Comparison of ENCODE assay signal across 18 cellular contexts in genomic region chr19:39449116-39449797, GRCh38. TPM values are rescaled to one million over a fixed set of nuclear protein-coding genes. Genes with fewer than 3 reads are reported as not detected.
DNase-seq lines count a peak whose midpoint lies in the region; ATAC-seq and TF ChIP-seq lines count a peak whose summit lies in the region.
"Had no signal": no experiment of that assay in that cellular context is flagged by ENCODE, and none has a peak within 500 bp of the region (broad histone marks: within the 10 kb centered on the region; RNA-seq: fewer than 3 reads in every experiment).

No MANE protein-coding gene starts in this region.

- H3K4me3 Mint-ChIP-seq in MCF 10A (ENCODE audit: unreplicated experiment) (no peak overlapping the region), WTC11 (no peak overlapping the region), endodermal cell (no peak overlapping the region), type B pancreatic cell (no peak overlapping the region)

- H3K9ac ChIP-seq in endodermal cell (ENCODE audit: extremely low read depth, low read length, poor library complexity, severe bottlenecking): no peak overlapping the region

- intact Hi-C loops in MCF 10A (cut with micrococcal nuclease) (no loop called here), breast epithelium (cut with DNase I; ENCODE audit: low total_unique reads) (no loop called here), uterus (cut with DNase I; ENCODE audit: low total_unique reads) (no loop called here)

- TF ChIP-seq CTCF in MCF 10A (IDR thresholded peaks at IDR 0.05; ENCODE audit: unreplicated experiment): no peak
- TF ChIP-seq CTCF in breast epithelium (IDR thresholded peaks at IDR 0.05): no peak
- no peak for TF ChIP-seq CTCF in WTC11 (IDR thresholded peaks at IDR 0.05)
- no peak for TF ChIP-seq CTCF in endodermal cell (conservative IDR thresholded peaks at IDR 0.05)
- no peak for TF ChIP-seq CTCF in type B pancreatic cell (conservative IDR thresholded peaks at IDR 0.05)
- no peak for TF ChIP-seq CTCF in uterus (IDR thresholded peaks at IDR 0.05)
- no peak for TF ChIP-seq CTCF in coronary artery (IDR thresholded peaks at IDR 0.05)

- no peaks in the 10 kb centered on the region for H3K9me3 ChIP-seq in breast epithelium
- no peaks in the 10 kb centered on the region for H3K9me3 ChIP-seq in endodermal cell (ENCODE audit: control insufficient read depth, low read length)
- no peaks in the 10 kb centered on the region for H3K9me3 ChIP-seq in uterus
- H3K9me3 ChIP-seq: Peyer's patch had no signal

- BruUV-seq in MCF 10A (replicated peaks; lab: Mats Ljungman, UMichigan): no TSS peak

- peaks cover 10 to 22% of the 10 kb centered on the region in 2 donors for H3K4me1 ChIP-seq in breast epithelium
- no peaks in the 10 kb centered on the region for H3K4me1 ChIP-seq in endodermal cell (ENCODE audit: control insufficient read depth, insufficient read depth, low read length)
- H3K4me1 ChIP-seq in uterus: peaks cover 0 to 8% of the 10 kb centered on the region in 2 donors

- H3K27me3 ChIP-seq in breast epithelium (no peaks in the 10 kb centered on the region), endodermal cell (ENCODE audit: control insufficient read depth, insufficient read depth, low read length, poor library complexity, severe bottlenecking) (no peaks in the 10 kb centered on the region), uterus (no peaks in the 10 kb centered on the region)
- H3K27me3 ChIP-seq: Peyer's patch had no signal

- H3K4me1 Mint-ChIP-seq in MCF 10A (ENCODE audit: insufficient read depth, unreplicated experiment): peaks cover 41% of the 10 kb centered on the region
- H3K4me1 Mint-ChIP-seq in WTC11: peaks cover 19% of the 10 kb centered on the region
- H3K4me1 Mint-ChIP-seq in endodermal cell: peaks cover 10% of the 10 kb centered on the region
- peaks cover 28% of the 10 kb centered on the region for H3K4me1 Mint-ChIP-seq in type B pancreatic cell (ENCODE audit: unreplicated experiment)

- H3K4me3 ChIP-seq in breast epithelium (no peak overlapping the region), endodermal cell (ENCODE audit: low read length) (no peak overlapping the region), uterus (no peak overlapping the region), coronary artery (no peak overlapping the region)
- H3K4me3 ChIP-seq: skin epidermis had no signal

- no peak for TF ChIP-seq POLR2A in breast epithelium (IDR thresholded peaks at IDR 0.05)
- TF ChIP-seq POLR2A in uterus (IDR thresholded peaks at IDR 0.05): no peak

- POLR2A ChIA-PET in MCF 10A (lab: Yijun Ruan, JAX) (interaction anchor here (1.0 kb wide), 1 partner anchor 58 kb away, joined by 4 read pairs; the partner anchor contains the start of genes MED29 and PAF1), WTC11 (lab: Charles Lee) (interaction anchor here (0.6 kb wide), 1 partner anchor 14 kb away, joined by 3 read pairs; no protein-coding TSS in a partner anchor)

- H3K27ac Mint-ChIP-seq in MCF 10A (ENCODE audit: low read depth, unreplicated experiment) (peak overlapping the region; percentile 61), WTC11 (peak overlapping the region; percentile 91), endodermal cell (peak overlapping the region; percentile 68), type B pancreatic cell (peak overlapping the region; percentile 12)

- H3K36me3 Mint-ChIP-seq in MCF 10A (ENCODE audit: insufficient read depth, unreplicated experiment): peaks cover 71% of the 10 kb centered on the region
- peaks cover 57% of the 10 kb centered on the region for H3K36me3 Mint-ChIP-seq in WTC11
- H3K36me3 Mint-ChIP-seq in endodermal cell (ENCODE audit: low read depth): peaks cover 56% of the 10 kb centered on the region
- H3K36me3 Mint-ChIP-seq in type B pancreatic cell: peaks cover 29% of the 10 kb centered on the region

- no peaks in the 10 kb centered on the region for H3K9me3 Mint-ChIP-seq in MCF 10A (ENCODE audit: unreplicated experiment)
- no peaks in the 10 kb centered on the region for H3K9me3 Mint-ChIP-seq in WTC11
- H3K9me3 Mint-ChIP-seq in endodermal cell: no peaks in the 10 kb centered on the region
- H3K9me3 Mint-ChIP-seq in type B pancreatic cell: no peaks in the 10 kb centered on the region

- WGBS in endodermal cell (ENCODE audit: insufficient coverage in 1 of 2, insufficient read length in 1 of 2), 2 experiments: 94% methylated on average over 8 of the region's 8 CpGs

- CTCF ChIA-PET in MCF 10A (lab: Yijun Ruan, JAX) (interaction anchor here (1.0 kb wide), 1 partner anchor 26 kb away, joined by 3 read pairs; no protein-coding TSS in a partner anchor), WTC11 (lab: Charles Lee) (interaction anchor here (1.4 kb wide), 1 partner anchor 25 kb away, joined by 4 read pairs; no protein-coding TSS in a partner anchor)

- no peak overlapping the region for H3K27ac ChIP-seq in breast epithelium
- no peak overlapping the region for H3K27ac ChIP-seq in endodermal cell (ENCODE audit: low read depth, low read length)
- no peak overlapping the region for H3K27ac ChIP-seq in uterus
- H3K27ac ChIP-seq in coronary artery: no peak overlapping the region

- H3K27me3 Mint-ChIP-seq in MCF 10A (ENCODE audit: insufficient read depth, unreplicated experiment) (no peaks in the 10 kb centered on the region), WTC11 (ENCODE audit: low read depth) (no peaks in the 10 kb centered on the region), endodermal cell (ENCODE audit: insufficient read depth) (no peaks in the 10 kb centered on the region), type B pancreatic cell (no peaks in the 10 kb centered on the region)

- DNase-seq in MCF 10A (ENCODE audit: unreplicated experiment) (no peak), breast epithelium (ENCODE audit: low spot score in 2 of 2) (no peak), WTC11 (ENCODE audit: low spot score) (no peak), endodermal cell (no peak), type B pancreatic cell (ENCODE audit: extremely low spot score, unreplicated experiment) (no peak), uterus (no peak), coronary artery (ENCODE audit: low spot score) (no peak), Kasumi-1 (lab: John Stamatoyannopoulos, UW) (no peak)
- DNase-seq: activated CD4-positive, alpha-beta T cell treated with anti-CD3 and anti-CD28 coated beads for 1 hour; activated gamma-delta T cell treated with Interleukin-2 at 50 U/mL for 16 hours; caudate nucleus; HCEC 1CT; mesenchymal stem cell; NCI-H187; NCI-H524 treated with DMSO at 0.1 percent for 48 hours; occipital lobe had no signal

- no peak for ATAC-seq in WTC11

- no peaks in the 10 kb centered on the region for H3K36me3 ChIP-seq in breast epithelium
- H3K36me3 ChIP-seq in endodermal cell (ENCODE audit: control insufficient read depth, insufficient read depth, low read length): peaks cover 48% of the 10 kb centered on the region
- H3K36me3 ChIP-seq in uterus: no peaks in the 10 kb centered on the region

RNA-seq across cellular contexts. Expression of gene SUPT5H, which starts 3.9 kb away (rescaled TPM):
- 122 and 165 TPM in 2 replicates for total RNA-seq in MCF 10A (2022)
- total RNA-seq in breast epithelium: 100 to 1,000 TPM in 2 of 3 donors, 10 to 100 TPM in 1; 74.3 to 115 (median 103) TPM
- total RNA-seq in WTC11 (2021): 109 to 135 TPM (median 110 TPM) in 3 replicates
- total RNA-seq in endodermal cell: 100 to 1,000 TPM; 130 to 139 TPM
- polyA plus RNA-seq in endodermal cell (2013, experiment 1 of 2): 97.6 TPM
- polyA plus RNA-seq in endodermal cell (2013, experiment 2 of 2): 85.8 TPM
- total RNA-seq in type B pancreatic cell (ENCODE audit: low replicate concordance): 142 and 144 TPM in 2 replicates
- total RNA-seq in uterus: 100 to 1,000 TPM in 1 of 4 donors, 10 to 100 TPM in 3; 11.8 to 119 (median 40.0) TPM

RNA-seq across cellular contexts. Expression of gene RPS16, which starts 13.5 kb away (rescaled TPM):
- total RNA-seq in MCF 10A (2022) (2,837 and 2,909 TPM in 2 replicates), breast epithelium (1,000 to 10,000 TPM; 1,681 to 3,245 (median 1,756) TPM), WTC11 (2021) (2,962 to 3,158 TPM (median 2,999 TPM) in 3 replicates), endodermal cell (1,000 to 10,000 TPM; 1,674 to 1,990 TPM), type B pancreatic cell (ENCODE audit: low replicate concordance) (2,174 and 2,175 TPM in 2 replicates), uterus (1,000 to 10,000 TPM in 3 of 4 donors, 10 to 100 TPM in 1; 50.5 to 6,434 (median 2,757) TPM)
- 2,268 TPM for polyA plus RNA-seq in endodermal cell (2013, experiment 1 of 2)
- polyA plus RNA-seq in endodermal cell (2013, experiment 2 of 2): 2,119 TPM

RNA-seq across cellular contexts. Expression of gene TIMM50, which starts 31.4 kb away (rescaled TPM):
- total RNA-seq in MCF 10A (2022) (71.2 and 94.2 TPM in 2 replicates), breast epithelium (10 to 100 TPM; 39.4 to 45.6 (median 41.1) TPM), WTC11 (2021) (136 to 154 TPM (median 137 TPM) in 3 replicates), endodermal cell (10 to 100 TPM; 87.8 to 94.6 TPM), type B pancreatic cell (ENCODE audit: low replicate concordance) (63.6 and 82.2 TPM in 2 replicates), uterus (10 to 100 TPM; 21.0 to 48.6 (median 28.5) TPM)
- polyA plus RNA-seq in endodermal cell (2013, experiment 1 of 2): 83.8 TPM
- polyA plus RNA-seq in endodermal cell (2013, experiment 2 of 2): 79.7 TPM

RNA-seq across cellular contexts. Expression of gene PLEKHG2, which starts 36.8 kb away (rescaled TPM):
- total RNA-seq in MCF 10A (2022) (19.2 and 19.6 TPM in 2 replicates), breast epithelium (10 to 100 TPM in 2 of 3 donors, 1 to 10 TPM in 1; 8.0 to 11.8 (median 10.2) TPM), WTC11 (2021) (62.3 to 72.0 TPM (median 63.6 TPM) in 3 replicates), endodermal cell (100 to 1,000 TPM; 127 to 160 TPM), type B pancreatic cell (ENCODE audit: low replicate concordance) (32.9 and 86.7 TPM in 2 replicates), uterus (100 to 1,000 TPM in 1 of 4 donors, 10 to 100 TPM in 1, 1 to 10 TPM in 2; 5.1 to 120 (median 21.6) TPM)
- polyA plus RNA-seq in endodermal cell (2013, experiment 1 of 2): 75.4 TPM
- polyA plus RNA-seq in endodermal cell (2013, experiment 2 of 2): 69.8 TPM

RNA-seq across cellular contexts. Expression of gene ZFP36, which starts 42.6 kb away (rescaled TPM):
- total RNA-seq in MCF 10A (2022) (83.7 and 98.4 TPM in 2 replicates), breast epithelium (100 to 1,000 TPM in 2 of 3 donors, 10 to 100 TPM in 1; 91.7 to 299 (median 143) TPM), WTC11 (2021) (17.3 to 22.2 TPM (median 18.4 TPM) in 3 replicates), endodermal cell (10 to 100 TPM; 16.1 to 23.4 TPM), type B pancreatic cell (ENCODE audit: low replicate concordance) (36.0 and 101 TPM in 2 replicates), uterus (100 to 1,000 TPM in 2 of 4 donors, 10 to 100 TPM in 1, 1 to 10 TPM in 1; 5.0 to 276 (median 145) TPM)
- polyA plus RNA-seq in endodermal cell (2013, experiment 1 of 2): 7.8 TPM
- polyA plus RNA-seq in endodermal cell (2013, experiment 2 of 2): 7.3 TPM

Comparison
In these comparisons a context has a peak if more than half of its experiments do, and no peak if none do; other contexts are left out.
1. H3K27ac Mint-ChIP-seq: peak in every context shown above with its lines; median percentile 91 in WTC11; 68 in endodermal cell; 61 in MCF 10A; 12 in type B pancreatic cell.